In the genomic region with DNA sequence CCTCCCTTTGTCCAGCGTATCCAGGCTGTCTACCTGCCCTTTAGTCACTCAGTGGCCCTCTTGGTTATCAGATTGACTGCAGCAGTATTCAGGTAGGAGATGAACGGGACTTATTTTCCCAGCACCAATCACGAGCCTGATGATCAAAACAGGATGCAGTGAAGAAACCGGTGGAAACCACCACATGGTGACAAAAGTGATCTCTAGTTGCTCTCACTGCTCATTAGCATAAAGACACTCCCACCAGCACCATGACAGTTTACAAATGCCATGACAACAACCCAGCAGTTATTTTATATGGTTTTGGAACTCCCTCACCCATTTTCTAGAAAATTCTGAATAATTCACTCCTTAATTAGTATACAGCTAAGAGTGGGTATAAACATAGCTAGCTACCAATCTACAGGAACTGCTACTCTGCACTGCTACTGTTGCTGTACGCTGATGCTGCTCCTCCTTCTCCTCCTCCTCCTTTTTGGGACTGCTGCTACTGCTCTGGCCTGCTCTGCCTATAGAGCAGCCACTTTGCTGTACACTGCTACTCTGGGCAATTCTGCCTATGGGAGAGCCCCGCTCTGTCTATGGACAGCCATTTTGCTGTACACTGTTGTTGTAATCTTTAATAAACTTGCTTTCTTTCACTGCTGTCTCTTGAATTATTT, we compare ENCODE assay signal across 11 cellular contexts.
DNase-seq lines count a peak whose midpoint lies in the region; ATAC-seq, FAIRE-seq and TF ChIP-seq lines count a peak whose summit lies in the region.
"Had no signal": no experiment of that assay in that cellular context is flagged by ENCODE, and none has a peak within 500 bp of the region (broad histone marks: within the 10 kb centered on the region; RNA-seq: fewer than 3 reads in every experiment).

No MANE protein-coding gene starts in this region.

- no peak overlapping the region for H3K9ac ChIP-seq in HepG2 (ENCODE audit: insufficient read depth, low read depth, low read length)

- no peak for FAIRE-seq in HepG2 (lab: Jason Lieb, UNC)

- TF ChIP-seq CTCF in HepG2 (CRISPR knock-in tag; IDR thresholded peaks at IDR 0.05) (no peak), GM10266 (IDR thresholded peaks at IDR 0.05; ENCODE audit: control insufficient read depth, insufficient read depth, low read depth, missing control alignments) (no peak), left lung (IDR thresholded peaks at IDR 0.05) (no peak), prostate gland (IDR thresholded peaks at IDR 0.05) (no peak)

- H3K9me3 Mint-ChIP-seq in stimulated activated naive CD8-positive, alpha-beta T cell treated with anti-CD3 and anti-CD28 coated beads, Interleukin-15, amount 100 ng/mL, for 72 hours, result peaks cover 10 to 17% of the 10 kb centered on the region in 2 donors

- no peak overlapping the region for H3K4me2 ChIP-seq in HepG2 (ENCODE audit: low read depth, low read length)

- POLR2A ChIA-PET in HepG2 (lab: Yijun Ruan, JAX), result no interaction called here

- no peak for TF ChIP-seq RAD21 in HepG2 (CRISPR knock-in tag; IDR thresholded peaks at IDR 0.05)

- intact Hi-C loops in cardiac septum (cut with DNase I), result no loop called here
- intact Hi-C loops in left cardiac atrium (cut with DNase I), result no loop called here
- intact Hi-C loops in HepG2 (cut with micrococcal nuclease; ENCODE audit: unreplicated experiment), result no loop called here
- intact Hi-C loops in left lung (cut with DNase I), result no loop called here
- intact Hi-C loops in prostate gland (cut with DNase I), result no loop called here

- H3K4me1 ChIP-seq in HepG2 (ENCODE audit: insufficient read depth, low read length), result no peaks in the 10 kb centered on the region
- H3K4me1 ChIP-seq in left lung, result peaks cover 0 to 3% of the 10 kb centered on the region in 2 donors
- H3K4me1 ChIP-seq in prostate gland (replicated peaks), result no peaks in the 10 kb centered on the region

- no peak overlapping the region for H2AFZ ChIP-seq in HepG2 (ENCODE audit: low read length)

- no peak overlapping the region for H3K27ac ChIP-seq in HepG2 (ENCODE audit: extremely low read length, insufficient read depth, low read length)
- H3K27ac ChIP-seq in left lung, result peak overlapping the region in 1 of 2 donors; percentile 77
- no peak overlapping the region for H3K27ac ChIP-seq in prostate gland
- H3K27ac ChIP-seq: VCaP had no signal

- DNase-seq in cardiac septum (ENCODE audit: low spot score) (peak; percentile 81), left cardiac atrium (no peak), HepG2 (ENCODE audit: low spot score) (no peak), GM10266 (ENCODE audit: extremely low spot score) (no peak), left lung (no peak), prostate gland (ENCODE audit: low spot score) (no peak)
- peak; percentile 23 for DNase-seq in activated CD8-positive, alpha-beta memory T cell treated with anti-CD3 and anti-CD28 coated beads for 4 hours (ENCODE audit: low read depth in 2 of 2)
- peak; percentile 58 to 78 for DNase-seq in stimulated activated naive CD8-positive, alpha-beta T cell treated with anti-CD3 and anti-CD28 coated beads, Interleukin-15, amount 100 ng/mL, for 72 hours
- DNase-seq: endodermal cell, NCI-H2107 had no signal

- H3K9me3 ChIP-seq in HepG2 (ENCODE audit: low read length), result peaks cover 25% of the 10 kb centered on the region
- H3K9me3 ChIP-seq in left lung, result peaks cover 0 to 23% of the 10 kb centered on the region in 2 donors
- H3K9me3 ChIP-seq in prostate gland, result no peaks in the 10 kb centered on the region

- no peaks in the 10 kb centered on the region for H3K79me2 ChIP-seq in HepG2 (ENCODE audit: insufficient read depth, low read length)

- TF ChIP-seq EP300 in HepG2 (IDR thresholded peaks at IDR 0.05; ENCODE audit: low read depth in 2 of 2, low read length in 2 of 2), result no peak
- no peak for TF ChIP-seq EP300 in HepG2 (CRISPR knock-in tag; IDR thresholded peaks at IDR 0.05; ENCODE audit: borderline replicate concordance)

- ATAC-seq in left cardiac atrium, result no peak
- peak; percentile 77 for ATAC-seq in HepG2
- ATAC-seq in stimulated activated naive CD8-positive, alpha-beta T cell treated with anti-CD3 and anti-CD28 coated beads, Interleukin-15, amount 100 ng/mL, for 72 hours, result peak; percentile 98
- no peak for ATAC-seq in left lung

- TF ChIP-seq POLR2A in HepG2 (IDR thresholded peaks at IDR 0.05; ENCODE audit: insufficient read depth in 1 of 2, low read depth in 2 of 2, low read length in 2 of 2) (no peak), prostate gland (IDR thresholded peaks at IDR 0.05) (no peak)

- H3K27ac Mint-ChIP-seq in stimulated activated naive CD8-positive, alpha-beta T cell treated with anti-CD3 and anti-CD28 coated beads, Interleukin-15, amount 100 ng/mL, for 72 hours, result peak overlapping the region; percentile 95 to 98
- H3K27ac Mint-ChIP-seq: endodermal cell had no signal

- 6% methylated on average over 6 of the region's 6 CpGs for WGBS in HepG2 (ENCODE audit: low lambda C conversion rate)
- 87% methylated on average over 6 of the region's 6 CpGs for WGBS in prostate gland

- H3K4me3 ChIP-seq in HepG2 (replicated peaks in 1 of 3; ENCODE audit: insufficient read depth in 1 of 3, low read depth in 2 of 3, low read length in 3 of 3), result no peak overlapping the region
- H3K4me3 ChIP-seq in left lung, result no peak overlapping the region
- H3K4me3 ChIP-seq in prostate gland, result no peak overlapping the region

- H3K4me1 Mint-ChIP-seq in stimulated activated naive CD8-positive, alpha-beta T cell treated with anti-CD3 and anti-CD28 coated beads, Interleukin-15, amount 100 ng/mL, for 72 hours, result peaks cover 37% of the 10 kb centered on the region
- H3K4me1 Mint-ChIP-seq: endodermal cell had no signal

- no peaks in the 10 kb centered on the region for H4K20me1 ChIP-seq in HepG2 (ENCODE audit: insufficient read depth, low read length)

- H3K36me3 ChIP-seq in HepG2 (replicated peaks in 1 of 2; ENCODE audit: control insufficient read depth in 1 of 2, insufficient read depth in 2 of 2, low read length in 2 of 2), result no peaks in the 10 kb centered on the region
- no peaks in the 10 kb centered on the region for H3K36me3 ChIP-seq in left lung
- H3K36me3 ChIP-seq in prostate gland, result no peaks in the 10 kb centered on the region

- no peaks in the 10 kb centered on the region for H3K27me3 ChIP-seq in HepG2 (ENCODE audit: control insufficient read depth in 1 of 2, insufficient read depth in 2 of 2, low read length in 2 of 2)
- no peaks in the 10 kb centered on the region for H3K27me3 ChIP-seq in left lung
- no peaks in the 10 kb centered on the region for H3K27me3 ChIP-seq in prostate gland (replicated peaks; ENCODE audit: insufficient read depth)

- no TSS peak for BruUV-seq in HepG2 (replicated peaks; lab: Mats Ljungman, UMichigan)

- in situ Hi-C loops in HepG2 (cut with HindIII; ENCODE audit: extremely low pct_ligation_motif_present, low pct_unique_long_range_greater_than_20kb), result no loop called here

- CTCF ChIA-PET in HepG2 (lab: Yijun Ruan, JAX; ENCODE audit: low intra/inter-chr PET ratio, low total read pairs), result no interaction called here

- H3K4me3 Mint-ChIP-seq in stimulated activated naive CD8-positive, alpha-beta T cell treated with anti-CD3 and anti-CD28 coated beads, Interleukin-15, amount 100 ng/mL, for 72 hours, result peak overlapping the region; percentile 81 to 89
- H3K4me3 Mint-ChIP-seq: endodermal cell had no signal

- H3K27me3 Mint-ChIP-seq in stimulated activated naive CD8-positive, alpha-beta T cell treated with anti-CD3 and anti-CD28 coated beads, Interleukin-15, amount 100 ng/mL, for 72 hours, result no peaks in the 10 kb centered on the region

TF ChIP-seq in HepG2, 621 proteins besides CTCF, POLR2A, EP300 and RAD21:
- TF ChIP-seq NFE2L2 (IDR thresholded peaks at IDR 0.05; ENCODE audit: low read length) (no peak), ZKSCAN8 (CRISPR knock-in tag; IDR thresholded peaks at IDR 0.05; ENCODE audit: borderline replicate concordance) (no peak), ZNF383 (CRISPR knock-in tag; IDR thresholded peaks at IDR 0.05; ENCODE audit: borderline replicate concordance) (no peak), FLYWCH1 (CRISPR knock-in tag; IDR thresholded peaks at IDR 0.05) (no peak), ZFX (CRISPR knock-in tag; IDR thresholded peaks at IDR 0.05; ENCODE audit: low read depth) (no peak), ZSCAN22 (CRISPR knock-in tag; IDR thresholded peaks at IDR 0.05) (no peak)
- TF ChIP-seq, protein P1, sequence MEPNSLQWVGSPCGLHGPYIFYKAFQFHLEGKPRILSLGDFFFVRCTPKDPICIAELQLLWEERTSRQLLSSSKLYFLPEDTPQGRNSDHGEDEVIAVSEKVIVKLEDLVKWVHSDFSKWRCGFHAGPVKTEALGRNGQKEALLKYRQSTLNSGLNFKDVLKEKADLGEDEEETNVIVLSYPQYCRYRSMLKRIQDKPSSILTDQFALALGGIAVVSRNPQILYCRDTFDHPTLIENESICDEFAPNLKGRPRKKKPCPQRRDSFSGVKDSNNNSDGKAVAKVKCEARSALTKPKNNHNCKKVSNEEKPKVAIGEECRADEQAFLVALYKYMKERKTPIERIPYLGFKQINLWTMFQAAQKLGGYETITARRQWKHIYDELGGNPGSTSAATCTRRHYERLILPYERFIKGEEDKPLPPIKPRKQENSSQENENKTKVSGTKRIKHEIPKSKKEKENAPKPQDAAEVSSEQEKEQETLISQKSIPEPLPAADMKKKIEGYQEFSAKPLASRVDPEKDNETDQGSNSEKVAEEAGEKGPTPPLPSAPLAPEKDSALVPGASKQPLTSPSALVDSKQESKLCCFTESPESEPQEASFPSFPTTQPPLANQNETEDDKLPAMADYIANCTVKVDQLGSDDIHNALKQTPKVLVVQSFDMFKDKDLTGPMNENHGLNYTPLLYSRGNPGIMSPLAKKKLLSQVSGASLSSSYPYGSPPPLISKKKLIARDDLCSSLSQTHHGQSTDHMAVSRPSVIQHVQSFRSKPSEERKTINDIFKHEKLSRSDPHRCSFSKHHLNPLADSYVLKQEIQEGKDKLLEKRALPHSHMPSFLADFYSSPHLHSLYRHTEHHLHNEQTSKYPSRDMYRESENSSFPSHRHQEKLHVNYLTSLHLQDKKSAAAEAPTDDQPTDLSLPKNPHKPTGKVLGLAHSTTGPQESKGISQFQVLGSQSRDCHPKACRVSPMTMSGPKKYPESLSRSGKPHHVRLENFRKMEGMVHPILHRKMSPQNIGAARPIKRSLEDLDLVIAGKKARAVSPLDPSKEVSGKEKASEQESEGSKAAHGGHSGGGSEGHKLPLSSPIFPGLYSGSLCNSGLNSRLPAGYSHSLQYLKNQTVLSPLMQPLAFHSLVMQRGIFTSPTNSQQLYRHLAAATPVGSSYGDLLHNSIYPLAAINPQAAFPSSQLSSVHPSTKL (CRISPR knock-in tag; IDR thresholded peaks at IDR 0.05), result no peak
- TF ChIP-seq, protein P2, sequence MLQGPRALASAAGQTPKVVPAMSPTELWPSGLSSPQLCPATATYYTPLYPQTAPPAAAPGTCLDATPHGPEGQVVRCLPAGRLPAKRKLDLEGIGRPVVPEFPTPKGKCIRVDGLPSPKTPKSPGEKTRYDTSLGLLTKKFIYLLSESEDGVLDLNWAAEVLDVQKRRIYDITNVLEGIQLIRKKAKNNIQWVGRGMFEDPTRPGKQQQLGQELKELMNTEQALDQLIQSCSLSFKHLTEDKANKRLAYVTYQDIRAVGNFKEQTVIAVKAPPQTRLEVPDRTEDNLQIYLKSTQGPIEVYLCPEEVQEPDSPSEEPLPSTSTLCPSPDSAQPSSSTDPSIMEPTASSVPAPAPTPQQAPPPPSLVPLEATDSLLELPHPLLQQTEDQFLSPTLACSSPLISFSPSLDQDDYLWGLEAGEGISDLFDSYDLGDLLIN (CRISPR knock-in tag; IDR thresholded peaks at IDR 0.05; ENCODE audit: borderline replicate concordance), result no peak

Comparison
In these comparisons a context has a peak if more than half of its experiments do, and no peak if none do; other contexts are left out.
1. DNase-seq: peak in cardiac septum (single experiment), activated CD8-positive, alpha-beta memory T cell treated with anti-CD3 and anti-CD28 coated beads for 4 hours (2 of 2) and stimulated activated naive CD8-positive, alpha-beta T cell treated with anti-CD3 and anti-CD28 coated beads, Interleukin-15, amount 100 ng/mL, for 72 hours (2 of 2); none in left cardiac atrium (single experiment), HepG2 (single experiment), GM10266 (single experiment), left lung (0 of 2) and prostate gland (single experiment).
2. ATAC-seq: peak in HepG2 (single experiment) and stimulated activated naive CD8-positive, alpha-beta T cell treated with anti-CD3 and anti-CD28 coated beads, Interleukin-15, amount 100 ng/mL, for 72 hours (single experiment); none in left cardiac atrium (0 of 2) and left lung (single experiment).